ENCODE assay signal across 8 cellular contexts in the genomic region with DNA sequence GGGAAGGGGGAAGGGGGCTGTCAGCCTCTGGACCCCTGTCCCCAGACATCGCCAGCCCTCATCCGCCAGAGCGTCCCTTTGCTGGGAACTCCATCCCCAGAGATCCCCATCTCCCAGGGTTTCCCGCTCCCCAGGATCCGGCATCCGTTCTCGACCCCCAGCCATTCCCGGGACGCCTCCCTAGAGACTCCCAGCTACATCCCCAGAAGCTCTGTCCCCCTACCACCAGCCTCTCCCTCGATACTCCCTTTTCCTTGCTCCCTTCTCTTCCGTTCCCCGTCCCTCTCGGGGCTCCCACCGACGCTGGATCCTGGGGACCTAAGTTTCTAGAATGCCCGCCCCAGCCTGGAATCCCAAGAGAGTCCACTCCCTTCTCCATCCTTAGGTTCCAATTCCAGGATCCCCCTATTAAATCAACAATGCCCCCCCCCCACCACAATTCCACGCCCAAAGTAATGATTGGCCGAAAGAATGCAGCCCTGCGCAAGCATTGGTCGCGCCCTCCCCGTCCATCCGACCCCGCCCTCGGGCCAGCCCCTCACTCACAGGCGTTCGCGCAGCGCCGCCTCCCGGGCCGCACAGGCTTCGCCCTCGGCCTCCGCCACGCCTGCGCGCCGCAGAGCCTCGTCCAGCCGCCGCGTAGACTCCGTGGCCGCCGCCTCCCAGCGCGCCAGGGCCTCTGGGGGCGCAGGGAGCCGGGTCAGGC.
A peak's percentile ranks its signal among the peaks of the same experiment; 100 is the strongest.
DNase-seq lines count a peak whose midpoint lies in the region; ATAC-seq lines count a peak whose summit lies in the region.

No MANE protein-coding gene starts in this region.

- peak in 13 of 14 donors; percentile 16 to 88 (median 61) for DNase-seq in C1 segment of cervical spinal cord (lab: John Stamatoyannopoulos, UW)
- DNase-seq in GM19240 (ENCODE audit: insufficient read length, low spot score), result peak; percentile 96
- DNase-seq in NCI-H526 (lab: John Stamatoyannopoulos, UW), result peak; percentile 63 to 80
- peak; percentile 95 to 96 for DNase-seq in activated CD4-positive, alpha-beta T cell treated with anti-CD3 and anti-CD28 coated beads, Interleukin-2, amount 50 U/mL, for 48 hours
- peak; percentile 96 for DNase-seq in ecto neural progenitor cell (ENCODE audit: low spot score)
- DNase-seq in medulla oblongata (ENCODE audit: extremely low spot score), result peak; percentile 92
- DNase-seq in stimulated activated CD4-positive, alpha-beta T cell treated with anti-CD3 and anti-CD28 coated beads, TNF-alpha, amount 100 ng/mL, for 24 hours (ENCODE audit: low read depth in 3 of 3), result peak; percentile 78 to 93 (median 83)

- peak; percentile 84 for ATAC-seq in HG03457 (IDR thresholded peaks at IDR 0.05; ENCODE audit: unreplicated experiment)

Comparison
In these comparisons a context has a peak if more than half of its experiments do, and no peak if none do; other contexts are left out.
1. Peak in every context shown above with its lines: DNase-seq and ATAC-seq.